Comparison of ENCODE assay signal across 8 cellular contexts in genomic region chr4:1767770-1768366, GRCh38. TPM values are rescaled to one million over a fixed set of nuclear protein-coding genes. Genes with fewer than 3 reads are reported as not detected.
DNase-seq lines count a peak whose midpoint lies in the region; ATAC-seq and TF ChIP-seq lines count a peak whose summit lies in the region.

No MANE protein-coding gene starts in this region.

- H3K4ac ChIP-seq in neuronal stem cell (ENCODE audit: low read length), result no peak overlapping the region

- peaks cover 46 to 64% of the 10 kb centered on the region in 2 donors for H3K4me1 ChIP-seq in neuronal stem cell (ENCODE audit: control insufficient read depth in 2 of 2, insufficient read depth in 1 of 2, low read depth in 1 of 2, low read length in 2 of 2)

- peak overlapping the region; percentile 24 for H2BK5ac ChIP-seq in neuronal stem cell (ENCODE audit: low read length)

- DNase-seq in AG08395 (ENCODE audit: low spot score) (peak; percentile 62), GM03348 (ENCODE audit: low spot score) (peak; percentile 78), SK-N-MC (ENCODE audit: low read depth, low spot score) (no peak), epithelial cell of proximal tubule (ENCODE audit: low read depth) (no peak), neuronal stem cell (ENCODE audit: low spot score) (no peak), posterior cingulate gyrus (no peak), HCEC 1CT (no peak)

- no peak overlapping the region for H2BK15ac ChIP-seq in neuronal stem cell (ENCODE audit: low read length)

- peak overlapping the region; percentile 56 for H3K14ac ChIP-seq in neuronal stem cell (ENCODE audit: low read length)

- peak overlapping the region; percentile 96 for H3K18ac ChIP-seq in neuronal stem cell (ENCODE audit: low read length)

- peak; percentile 42 for TF ChIP-seq CTCF in epithelial cell of proximal tubule (conservative IDR thresholded peaks at IDR 0.05; ENCODE audit: low read depth, low read length)

- no peak overlapping the region for H4K8ac ChIP-seq in neuronal stem cell (ENCODE audit: low read depth, low read length)

- intact Hi-C loops in posterior cingulate gyrus (cut with DNase I), result no loop called here

- H3K79me1 ChIP-seq in neuronal stem cell (ENCODE audit: low read depth, low read length), result no peaks in the 10 kb centered on the region

- H2AK5ac ChIP-seq in neuronal stem cell (ENCODE audit: low read depth, low read length), result peak overlapping the region; percentile 94

- H3K4me2 ChIP-seq in neuronal stem cell (ENCODE audit: insufficient read depth, low read length, poor library complexity, severe bottlenecking), result peak overlapping the region; percentile 66

- H3K9me3 ChIP-seq in SK-N-MC (ENCODE audit: low read depth, low read length) (no peaks in the 10 kb centered on the region), neuronal stem cell (replicated peaks in 1 of 2; ENCODE audit: control insufficient read depth in 2 of 2, insufficient read depth in 1 of 2, low read depth in 1 of 2, low read length in 2 of 2) (no peaks in the 10 kb centered on the region)

- no peak overlapping the region for H3K9ac ChIP-seq in SK-N-MC (ENCODE audit: insufficient read length)
- H3K9ac ChIP-seq in neuronal stem cell (ENCODE audit: low read depth, low read length, poor library complexity), result peak overlapping the region; percentile 44

- ATAC-seq in HG02798 (IDR thresholded peaks at IDR 0.05; ENCODE audit: poor library complexity, unreplicated experiment), result no peak

- H3K36me3 ChIP-seq in SK-N-MC (ENCODE audit: insufficient read depth, low read length) (no peaks in the 10 kb centered on the region), neuronal stem cell (replicated peaks in 1 of 2; ENCODE audit: control insufficient read depth in 2 of 2, insufficient read depth in 2 of 2, low read length in 2 of 2) (no peaks in the 10 kb centered on the region)

- H2BK120ac ChIP-seq in neuronal stem cell (ENCODE audit: low read depth, low read length), result peak overlapping the region; percentile 41

- H3K27ac ChIP-seq in SK-N-MC (no peak overlapping the region), neuronal stem cell (replicated peaks; ENCODE audit: low read length) (no peak overlapping the region)

- peak overlapping the region; percentile 41 for H2BK12ac ChIP-seq in neuronal stem cell (ENCODE audit: low read length)

- H3K4me3 ChIP-seq in SK-N-MC, result peak overlapping the region; percentile 70
- peak overlapping the region; percentile 26 for H3K4me3 ChIP-seq in epithelial cell of proximal tubule (ENCODE audit: low read depth, low read length)
- peak overlapping the region in 1 of 2 donors; percentile 47 for H3K4me3 ChIP-seq in neuronal stem cell (ENCODE audit: low read length in 2 of 2)

- H2AFZ ChIP-seq in neuronal stem cell (ENCODE audit: low read length), result peak overlapping the region; percentile 49

- peak overlapping the region; percentile 55 for H3K23ac ChIP-seq in neuronal stem cell (ENCODE audit: low read depth, low read length, poor library complexity)

- H4K91ac ChIP-seq in neuronal stem cell (ENCODE audit: low read depth, low read length, poor library complexity), result no peak overlapping the region

- H3K27me3 ChIP-seq in neuronal stem cell (ENCODE audit: control insufficient read depth in 3 of 3, insufficient read depth in 3 of 3, low read depth in 1 of 3, low read length in 3 of 3), result peaks cover 0 to 50% (median 46%) of the 10 kb centered on the region in 3 experiments

- WGBS in neuronal stem cell (ENCODE audit: extremely low coverage in 2 of 2, insufficient read length in 2 of 2, insufficient replicate concordance in 1 of 2), 2 donors, result no CpG with 5 or more reads among the region's 32 CpGs

RNA-seq across cellular contexts. Expression of gene FGFR3, which starts 25.2 kb away (rescaled TPM):
- 1.0 and 8.1 TPM in 2 replicates for total RNA-seq in epithelial cell of proximal tubule
- polyA plus RNA-seq in neuronal stem cell (2013, experiment 1 of 2), result 7.2 TPM
- polyA plus RNA-seq in neuronal stem cell (2013, experiment 2 of 2), result 7.6 TPM

RNA-seq across cellular contexts. Expression of gene TACC3, which starts 46.5 kb away (rescaled TPM):
- 94.4 and 119 TPM in 2 replicates for total RNA-seq in epithelial cell of proximal tubule
- 110 TPM for polyA plus RNA-seq in neuronal stem cell (2013, experiment 1 of 2)
- 108 TPM for polyA plus RNA-seq in neuronal stem cell (2013, experiment 2 of 2)

RNA-seq across cellular contexts. Expression of gene TMEM129, which starts 46.7 kb away (rescaled TPM):
- 27.8 and 50.9 TPM in 2 replicates for total RNA-seq in epithelial cell of proximal tubule
- 28.3 TPM for polyA plus RNA-seq in neuronal stem cell (2013, experiment 1 of 2)
- polyA plus RNA-seq in neuronal stem cell (2013, experiment 2 of 2), result 26.4 TPM

RNA-seq across cellular contexts. Expression of gene SLBP, which starts 55.7 kb away (rescaled TPM):
- total RNA-seq in epithelial cell of proximal tubule, result 114 and 157 TPM in 2 replicates
- polyA plus RNA-seq in neuronal stem cell (2013, experiment 1 of 2), result 44.6 TPM
- 44.5 TPM for polyA plus RNA-seq in neuronal stem cell (2013, experiment 2 of 2)

Comparison
In these comparisons a context has a peak if more than half of its experiments do, and no peak if none do; other contexts are left out.
1. DNase-seq: peak in AG08395 (single experiment) and GM03348 (single experiment); none in SK-N-MC (single experiment), epithelial cell of proximal tubule (single experiment), neuronal stem cell (single experiment), posterior cingulate gyrus (0 of 10) and HCEC 1CT (single experiment).